ENCODE assay signal across 8 cellular contexts in the genomic region with DNA sequence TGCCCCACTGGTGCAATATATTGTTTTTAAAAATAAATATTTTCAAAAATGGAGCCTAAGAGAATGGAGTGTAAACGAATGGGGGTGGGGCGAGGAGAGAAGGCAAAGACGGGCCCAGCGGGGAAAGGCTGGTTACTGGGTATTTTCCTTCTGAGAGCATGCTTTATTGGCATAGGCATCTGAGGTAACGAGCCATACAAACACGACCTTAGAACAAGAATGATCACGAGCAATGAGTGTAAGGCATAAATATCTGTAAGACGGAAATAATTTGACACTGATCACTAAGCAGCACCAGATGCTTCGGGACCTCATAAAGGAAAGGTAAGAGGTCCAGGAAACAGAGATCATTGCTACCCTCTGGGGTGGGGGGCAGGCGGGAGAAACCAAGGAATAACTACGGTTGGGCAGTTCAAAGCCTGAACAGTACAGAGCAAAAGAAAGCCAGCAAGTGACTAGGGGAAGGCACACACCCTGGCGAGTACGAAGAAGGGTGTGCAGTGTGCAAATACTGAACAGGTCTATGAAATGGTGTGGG.
A peak's percentile ranks its signal among the peaks of the same experiment; 100 is the strongest.
DNase-seq lines count a peak whose midpoint lies in the region; ATAC-seq and TF ChIP-seq lines count a peak whose summit lies in the region.

No MANE protein-coding gene starts in this region.

- no peaks in the 10 kb centered on the region for H3K9me3 Mint-ChIP-seq in stimulated activated naive CD8-positive, alpha-beta T cell treated with anti-CD3 and anti-CD28 coated beads, Interleukin-15, amount 100 ng/mL, for 72 hours

- H3K4me3 Mint-ChIP-seq in stimulated activated naive CD8-positive, alpha-beta T cell treated with anti-CD3 and anti-CD28 coated beads, Interleukin-15, amount 100 ng/mL, for 72 hours: no peak overlapping the region

- no peaks in the 10 kb centered on the region for H3K27me3 ChIP-seq in ACC112 (ENCODE audit: insufficient read depth, low read length)

- peak overlapping the region in 1 of 2 donors; percentile 91 for H3K27ac Mint-ChIP-seq in stimulated activated naive CD8-positive, alpha-beta T cell treated with anti-CD3 and anti-CD28 coated beads, Interleukin-15, amount 100 ng/mL, for 72 hours

- peaks cover 23% of the 10 kb centered on the region for H3K4me1 ChIP-seq in ACC112 (ENCODE audit: control insufficient read depth, insufficient read depth, low read length, unreplicated experiment)

- peak overlapping the region; percentile 91 for H3K4me3 ChIP-seq in ACC112 (ENCODE audit: low read depth, low read length)
- H3K4me3 ChIP-seq in GM12875 (ENCODE audit: low read depth, low read length): peak overlapping the region; percentile 74
- H3K4me3 ChIP-seq in astrocyte of the spinal cord (ENCODE audit: low read depth, low read length): peak overlapping the region; percentile 88

- no peak for TF ChIP-seq CTCF in GM12875 (IDR thresholded peaks at IDR 0.05; ENCODE audit: borderline replicate concordance, insufficient read depth, low read depth, low read length)
- no peak for TF ChIP-seq CTCF in astrocyte of the spinal cord (IDR thresholded peaks at IDR 0.05; ENCODE audit: low read depth, low read length)

- H3K36me3 ChIP-seq in ACC112 (ENCODE audit: insufficient read depth, low read length): no peaks in the 10 kb centered on the region

- H2AFZ ChIP-seq in ACC112 (ENCODE audit: low read length, unreplicated experiment): peak overlapping the region; percentile 76

- peaks cover 34% of the 10 kb centered on the region for H3K4me1 Mint-ChIP-seq in stimulated activated naive CD8-positive, alpha-beta T cell treated with anti-CD3 and anti-CD28 coated beads, Interleukin-15, amount 100 ng/mL, for 72 hours

- H3K27me3 Mint-ChIP-seq in stimulated activated naive CD8-positive, alpha-beta T cell treated with anti-CD3 and anti-CD28 coated beads, Interleukin-15, amount 100 ng/mL, for 72 hours: no peaks in the 10 kb centered on the region

- peak; percentile 92 for DNase-seq in NCI-H526 treated with DMSO at 0.1 percent for 48 hours (lab: John Stamatoyannopoulos, UW)
- DNase-seq in astrocyte of the spinal cord (ENCODE audit: low read depth, low spot score): peak; percentile 45
- DNase-seq in inferior parietal cortex (ENCODE audit: extremely low spot score): peak; percentile 59
- DNase-seq in stimulated activated naive CD8-positive, alpha-beta T cell treated with anti-CD3 and anti-CD28 coated beads, Interleukin-15, amount 100 ng/mL, for 72 hours: peak; percentile 10 to 24
- no peak for DNase-seq in activated gamma-delta T cell (lab: John Stamatoyannopoulos, UW)
- no peak for DNase-seq in activated CD4-positive, CD25-positive, alpha-beta regulatory T cell treated with anti-CD3 and anti-CD28 coated beads, Interleukin-2, amount 50 U/mL, for 72 hours

- peak overlapping the region; percentile 32; the same call in 1 of the 2 replicates for H3K27ac ChIP-seq in ACC112 (ENCODE audit: low read depth, low read length)

- no peak for ATAC-seq in stimulated activated naive CD8-positive, alpha-beta T cell treated with anti-CD3 and anti-CD28 coated beads, Interleukin-15, amount 100 ng/mL, for 72 hours

- in situ Hi-C loops in astrocyte of the spinal cord (cut with HindIII; ENCODE audit: low sequenced_read_pairs): no loop called here

- peaks cover 48% of the 10 kb centered on the region for H3K79me2 ChIP-seq in ACC112 (ENCODE audit: control insufficient read depth, insufficient read depth, low read length, unreplicated experiment)

Comparison
In these comparisons a context has a peak if more than half of its experiments do, and no peak if none do; other contexts are left out.
1. DNase-seq: peak in NCI-H526 treated with DMSO at 0.1 percent for 48 hours (single experiment), astrocyte of the spinal cord (single experiment), inferior parietal cortex (single experiment) and stimulated activated naive CD8-positive, alpha-beta T cell treated with anti-CD3 and anti-CD28 coated beads, Interleukin-15, amount 100 ng/mL, for 72 hours (2 of 2); none in activated gamma-delta T cell (single experiment) and activated CD4-positive, CD25-positive, alpha-beta regulatory T cell treated with anti-CD3 and anti-CD28 coated beads, Interleukin-2, amount 50 U/mL, for 72 hours (single experiment).
2. Peak in every context shown above with its lines, with median percentiles within 50 percentile points of each other: H3K4me3 ChIP-seq.